In genomic region chr7:157687845-157688244, GRCh38 we compare ENCODE assay signal across 14 cellular contexts.
"Had no signal": no experiment of that assay in that cellular context is flagged by ENCODE, and none has a peak within 500 bp of the region (broad histone marks: within the 10 kb centered on the region; RNA-seq: fewer than 3 reads in every experiment).

No MANE protein-coding gene starts in this region.

- H3K9me3 ChIP-seq: esophagus muscularis mucosa, mucosa of descending colon, thoracic aorta had no signal

- H3K4me1 Mint-ChIP-seq: activated T-helper 17 cell treated with anti-CD3 and anti-CD28 coated beads, Interleukin-2, amount 50 U/mL, for 72 hours had no signal

- H3K9ac ChIP-seq: parathyroid adenoma had no signal

- H3K36me3 Mint-ChIP-seq: activated naive CD8-positive, alpha-beta T cell treated with anti-CD3 and anti-CD28 coated beads for 36 hours; natural killer cell treated with Interleukin-12 subunit alpha and Interleukin-12 subunit beta and Interleukin-15 and Interleukin-18, amount 100 ng/mL, for 72 hours had no signal

- H3K79me2 ChIP-seq: parathyroid adenoma had no signal

- H3K4me1 ChIP-seq: parathyroid adenoma had no signal

- DNase-seq: activated CD4-positive, alpha-beta T cell treated with anti-CD3 and anti-CD28 coated beads, Interleukin-2, amount 50 U/mL, for 1 hour; activated naive CD8-positive, alpha-beta T cell treated with anti-CD3 and anti-CD28 coated beads for 36 hours; activated T-cell treated with anti-CD3 and anti-CD28 coated beads for 4 hours; anterior cingulate cortex; mucosa of descending colon; stimulated activated CD4-positive, alpha-beta T cell treated with anti-CD3 and anti-CD28 coated beads, Interleukin-15, amount 100 ng/mL, for 24 hours; stimulated activated CD4-positive, alpha-beta T cell treated with anti-CD3 and anti-CD28 coated beads, Interleukin-4, amount 100 ng/mL, for 24 hours; stimulated activated naive CD8-positive, alpha-beta T cell treated with anti-CD3 and anti-CD28 coated beads, Interleukin-15, amount 100 ng/mL, for 72 hours had no signal

- H3K4me3 ChIP-seq: esophagus muscularis mucosa, mucosa of descending colon, thoracic aorta had no signal

- H3K4me3 Mint-ChIP-seq: activated naive CD8-positive, alpha-beta T cell treated with anti-CD3 and anti-CD28 coated beads for 36 hours; activated T-helper 17 cell treated with anti-CD3 and anti-CD28 coated beads, Interleukin-2, amount 50 U/mL, for 72 hours; natural killer cell treated with Interleukin-12 subunit alpha and Interleukin-12 subunit beta and Interleukin-15 and Interleukin-18, amount 100 ng/mL, for 72 hours; stimulated activated naive CD8-positive, alpha-beta T cell treated with anti-CD3 and anti-CD28 coated beads, Interleukin-15, amount 100 ng/mL, for 72 hours had no signal

- H3K36me3 ChIP-seq: esophagus muscularis mucosa, thoracic aorta had no signal

- H3K9me3 Mint-ChIP-seq: activated naive CD8-positive, alpha-beta T cell treated with anti-CD3 and anti-CD28 coated beads for 36 hours; activated T-helper 17 cell treated with anti-CD3 and anti-CD28 coated beads, Interleukin-2, amount 50 U/mL, for 72 hours; natural killer cell treated with Interleukin-12 subunit alpha and Interleukin-12 subunit beta and Interleukin-15 and Interleukin-18, amount 100 ng/mL, for 72 hours; stimulated activated naive CD8-positive, alpha-beta T cell treated with anti-CD3 and anti-CD28 coated beads, Interleukin-15, amount 100 ng/mL, for 72 hours had no signal

- H3K27ac ChIP-seq: esophagus muscularis mucosa, parathyroid adenoma, thoracic aorta had no signal

- H3K27ac Mint-ChIP-seq: activated naive CD8-positive, alpha-beta T cell treated with anti-CD3 and anti-CD28 coated beads for 36 hours; activated T-helper 17 cell treated with anti-CD3 and anti-CD28 coated beads, Interleukin-2, amount 50 U/mL, for 72 hours; natural killer cell treated with Interleukin-12 subunit alpha and Interleukin-12 subunit beta and Interleukin-15 and Interleukin-18, amount 100 ng/mL, for 72 hours; stimulated activated naive CD8-positive, alpha-beta T cell treated with anti-CD3 and anti-CD28 coated beads, Interleukin-15, amount 100 ng/mL, for 72 hours had no signal

- H2AFZ ChIP-seq: parathyroid adenoma had no signal

- ATAC-seq: activated T-helper 17 cell treated with anti-CD3 and anti-CD28 coated beads, Interleukin-2, amount 50 U/mL, for 72 hours; left lobe of liver; mucosa of descending colon; natural killer cell treated with Interleukin-12 subunit alpha and Interleukin-12 subunit beta and Interleukin-15 and Interleukin-18, amount 100 ng/mL, for 72 hours; stimulated activated naive CD8-positive, alpha-beta T cell treated with anti-CD3 and anti-CD28 coated beads, Interleukin-15, amount 100 ng/mL, for 72 hours had no signal
